27 cellular contexts compared by ENCODE assay signal in genomic region chrX:5788930-5789329, GRCh38.
"Had no signal": no experiment of that assay in that cellular context is flagged by ENCODE, and none has a peak within 500 bp of the region (broad histone marks: within the 10 kb centered on the region; RNA-seq: fewer than 3 reads in every experiment).

No MANE protein-coding gene starts in this region.

- DNase-seq: nephron progenitor cell; nucleus accumbens; pancreas; psoas muscle; right lobe of liver; sigmoid colon; small intestine; stimulated activated CD4-positive, alpha-beta T cell treated with anti-CD3 and anti-CD28 coated beads, Interleukin-15, amount 100 ng/mL, for 24 hours; stimulated activated CD4-positive, alpha-beta T cell treated with anti-CD3 and anti-CD28 coated beads, Interleukin-2, amount 100 ng/mL, for 24 hours; stimulated activated CD4-positive, alpha-beta T cell treated with anti-CD3 and anti-CD28 coated beads, Interleukin-2, amount 100 ng/mL, for 48 hours; stimulated activated CD4-positive, alpha-beta T cell treated with anti-CD3 and anti-CD28 coated beads, Interleukin-4, amount 100 ng/mL, for 24 hours; stimulated activated naive B cell treated with anti-CD40 and anti-IgM and Interleukin-4, amounts not matched to agents 10 μg/mL and 1 μg/mL and 100 μg/mL, for 72 hours; stimulated activated naive CD4-positive, alpha-beta T cell treated with Interleukin-2 at 50 U/mL for 16 hours; stomach; thyroid gland; trophoblast cell; upper lobe of left lung had no signal

- H3K4me3 ChIP-seq: pancreas, psoas muscle, right lobe of liver, sigmoid colon, stomach, thoracic aorta, thyroid gland, tibial nerve, upper lobe of left lung, vagina had no signal

- H3K27me3 Mint-ChIP-seq: natural killer cell treated with Interleukin-12 subunit alpha and Interleukin-12 subunit beta and Interleukin-15 and Interleukin-18, amount 100 ng/mL, for 72 hours; progenitor cell of endocrine pancreas; stimulated activated naive B cell treated with anti-CD40 and anti-IgM and Interleukin-4, amounts not matched to agents 10 μg/mL and 1 μg/mL and 100 μg/mL, for 72 hours; stimulated activated naive CD8-positive, alpha-beta T cell treated with anti-CD3 and anti-CD28 coated beads, Interleukin-15, Interleukin-2, amounts not matched to agents 100 ng/mL and 50 ng/mL, for 24 hours had no signal

- H3K27ac Mint-ChIP-seq: natural killer cell treated with Interleukin-12 subunit alpha and Interleukin-12 subunit beta and Interleukin-15 and Interleukin-18, amount 100 ng/mL, for 72 hours; nephron progenitor cell; progenitor cell of endocrine pancreas; stimulated activated effector memory CD8-positive, alpha-beta T cell treated with anti-CD3 and anti-CD28 coated beads, Interleukin-12 subunit alpha, Interleukin-12 subunit beta, amount 100 ng/mL, for 72 hours; stimulated activated naive B cell treated with anti-CD40 and anti-IgM and Interleukin-4, amounts not matched to agents 10 μg/mL and 1 μg/mL and 100 μg/mL, for 72 hours; stimulated activated naive CD8-positive, alpha-beta T cell treated with anti-CD3 and anti-CD28 coated beads, Interleukin-15, Interleukin-2, amounts not matched to agents 100 ng/mL and 50 ng/mL, for 24 hours had no signal

- H3K9me3 Mint-ChIP-seq: nephron progenitor cell, neural crest cell had no signal

- H3K4me1 Mint-ChIP-seq: nephron progenitor cell; neural crest cell; stimulated activated effector memory CD8-positive, alpha-beta T cell treated with anti-CD3 and anti-CD28 coated beads, Interleukin-12 subunit alpha, Interleukin-12 subunit beta, amount 100 ng/mL, for 72 hours; stimulated activated naive B cell treated with anti-CD40 and anti-IgM and Interleukin-4, amounts not matched to agents 10 μg/mL and 1 μg/mL and 100 μg/mL, for 72 hours had no signal

- ATAC-seq: natural killer cell treated with Interleukin-12 subunit alpha and Interleukin-12 subunit beta and Interleukin-15 and Interleukin-18, amount 100 ng/mL, for 72 hours; pancreas; psoas muscle; right cardiac atrium; right lobe of liver; stimulated activated effector memory CD8-positive, alpha-beta T cell treated with anti-CD3 and anti-CD28 coated beads, Interleukin-12 subunit alpha, Interleukin-12 subunit beta, amount 100 ng/mL, for 72 hours; stimulated activated naive B cell treated with anti-CD40 and anti-IgM and Interleukin-4, amounts not matched to agents 10 μg/mL and 1 μg/mL and 100 μg/mL, for 72 hours had no signal

- H3K36me3 Mint-ChIP-seq: stimulated activated effector memory CD8-positive, alpha-beta T cell treated with anti-CD3 and anti-CD28 coated beads, Interleukin-12 subunit alpha, Interleukin-12 subunit beta, amount 100 ng/mL, for 72 hours; stimulated activated naive B cell treated with anti-CD40 and anti-IgM and Interleukin-4, amounts not matched to agents 10 μg/mL and 1 μg/mL and 100 μg/mL, for 72 hours had no signal

- H3K36me3 ChIP-seq: neutrophil, pancreas, right lobe of liver, sigmoid colon, stomach, thoracic aorta, thyroid gland, tibial nerve, upper lobe of left lung, vagina had no signal

- H3K27ac ChIP-seq: neutrophil, pancreas, psoas muscle, right lobe of liver, sigmoid colon, stomach, thoracic aorta, thyroid gland, tibial nerve, upper lobe of left lung, vagina had no signal

- H3K4me1 ChIP-seq: pancreas, psoas muscle, right lobe of liver, sigmoid colon, stomach, thyroid gland, tibial nerve, upper lobe of left lung, vagina had no signal

- H3K4me3 Mint-ChIP-seq: natural killer cell treated with Interleukin-12 subunit alpha and Interleukin-12 subunit beta and Interleukin-15 and Interleukin-18, amount 100 ng/mL, for 72 hours; nephron progenitor cell; neural crest cell; stimulated activated effector memory CD8-positive, alpha-beta T cell treated with anti-CD3 and anti-CD28 coated beads, Interleukin-12 subunit alpha, Interleukin-12 subunit beta, amount 100 ng/mL, for 72 hours; stimulated activated naive B cell treated with anti-CD40 and anti-IgM and Interleukin-4, amounts not matched to agents 10 μg/mL and 1 μg/mL and 100 μg/mL, for 72 hours; stimulated activated naive CD8-positive, alpha-beta T cell treated with anti-CD3 and anti-CD28 coated beads, Interleukin-15, Interleukin-2, amounts not matched to agents 100 ng/mL and 50 ng/mL, for 24 hours had no signal

- H3K9me3 ChIP-seq: neutrophil, pancreas, psoas muscle, right lobe of liver, sigmoid colon, stomach, thoracic aorta, thyroid gland, tibial nerve, upper lobe of left lung, vagina had no signal

- H3K27me3 ChIP-seq: neutrophil, pancreas, right lobe of liver, sigmoid colon, stomach, thyroid gland, tibial nerve, upper lobe of left lung, vagina had no signal
